13 cellular contexts compared by ENCODE assay signal in the genomic region with DNA sequence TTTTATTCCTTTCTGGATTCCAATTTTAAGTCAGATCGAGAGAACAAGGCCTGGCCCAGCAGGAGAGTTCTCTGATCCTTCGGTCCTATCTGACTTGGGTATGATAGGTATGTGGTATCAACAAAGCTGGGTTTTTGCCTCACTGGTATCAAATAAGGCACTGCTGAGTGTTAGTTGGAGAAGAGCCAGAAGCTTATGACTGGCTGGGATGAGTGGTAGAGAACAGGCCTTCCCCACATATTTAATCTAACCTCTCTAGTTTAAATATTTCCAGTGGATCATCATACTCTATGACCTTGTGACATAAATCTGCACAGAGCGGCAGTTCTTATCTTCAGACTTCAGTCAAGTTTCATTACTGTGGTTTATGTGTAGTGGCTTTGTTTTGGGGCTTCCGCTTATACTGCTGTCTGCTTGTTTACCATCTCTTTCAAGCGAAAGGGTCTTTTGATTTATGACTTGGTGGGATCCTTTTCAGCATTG.
DNase-seq lines count a peak whose midpoint lies in the region; ATAC-seq and TF ChIP-seq lines count a peak whose summit lies in the region.
"Had no signal": no experiment of that assay in that cellular context is flagged by ENCODE, and none has a peak within 500 bp of the region (broad histone marks: within the 10 kb centered on the region; RNA-seq: fewer than 3 reads in every experiment).

No MANE protein-coding gene starts in this region.

- peaks cover 26% of the 10 kb centered on the region for H3F3A ChIP-seq in neural progenitor cell (ENCODE audit: low read depth)

- no peak overlapping the region for H3K27ac Mint-ChIP-seq in neural progenitor cell
- H3K27ac Mint-ChIP-seq: activated naive CD4-positive, alpha-beta T cell treated with anti-CD3 and anti-CD28 coated beads, Interleukin-2, amount 50 U/mL, for 72 hours; natural killer cell had no signal

- peaks cover 22% of the 10 kb centered on the region for H3K9me3 Mint-ChIP-seq in neural progenitor cell
- H3K9me3 Mint-ChIP-seq: activated naive CD4-positive, alpha-beta T cell treated with anti-CD3 and anti-CD28 coated beads, Interleukin-2, amount 50 U/mL, for 72 hours had no signal

- peaks cover 30% of the 10 kb centered on the region for H3K4me1 Mint-ChIP-seq in neural progenitor cell
- H3K4me1 Mint-ChIP-seq: natural killer cell had no signal

- H3K9ac ChIP-seq in neural progenitor cell (no peak overlapping the region), colonic mucosa (ENCODE audit: low read depth in 2 of 2, low read length in 2 of 2) (no peak overlapping the region)

- peak overlapping the region; percentile 56 for H3K27ac ChIP-seq in neural progenitor cell
- H3K27ac ChIP-seq in colonic mucosa = no peak overlapping the region
- H3K27ac ChIP-seq: upper lobe of left lung had no signal

- no peak overlapping the region for H3K4me3 ChIP-seq in neural progenitor cell
- no peak overlapping the region for H3K4me3 ChIP-seq in colonic mucosa
- H3K4me3 ChIP-seq: upper lobe of left lung had no signal

- H3K4me1 ChIP-seq in neural progenitor cell (peaks cover 43% of the 10 kb centered on the region), colonic mucosa (no peaks in the 10 kb centered on the region)

- intact Hi-C loops in colonic mucosa (cut with DNase I) (no loop called here), head of caudate nucleus (cut with DNase I) (no loop called here)

- peaks cover 32% of the 10 kb centered on the region for H4K20me1 ChIP-seq in neural progenitor cell (ENCODE audit: low read depth)

- DNase-seq in SK-N-DZ (ENCODE audit: low spot score) = peak; percentile 23
- peak; percentile 65 for DNase-seq in glomerular visceral epithelial cell (ENCODE audit: extremely low spot score)
- DNase-seq in neural progenitor cell (ENCODE audit: low spot score) = peak; percentile 51
- DNase-seq in colonic mucosa = no peak
- DNase-seq in NCI-H2196 (lab: John Stamatoyannopoulos, UW; ENCODE audit: unreplicated experiment) = no peak
- DNase-seq in NCI-H1048 (lab: John Stamatoyannopoulos, UW) = no peak
- no peak for DNase-seq in head of caudate nucleus
- DNase-seq: MV-4-11, natural killer cell, upper lobe of left lung had no signal

- no peak overlapping the region for H3K4me3 Mint-ChIP-seq in neural progenitor cell
- H3K4me3 Mint-ChIP-seq: natural killer cell had no signal

- peaks cover 98% of the 10 kb centered on the region for H3K79me2 ChIP-seq in neural progenitor cell (ENCODE audit: low read depth)

- ATAC-seq in GM18907 (IDR thresholded peaks at IDR 0.05; ENCODE audit: unreplicated experiment) = peak; percentile 39
- ATAC-seq: activated naive CD4-positive, alpha-beta T cell treated with anti-CD3 and anti-CD28 coated beads, Interleukin-2, amount 50 U/mL, for 72 hours; natural killer cell; Panc1 had no signal

- H2AFZ ChIP-seq in neural progenitor cell (replicated peaks) = no peak overlapping the region

- H3K36me3 ChIP-seq in neural progenitor cell (peaks cover 6% of the 10 kb centered on the region), colonic mucosa (no peaks in the 10 kb centered on the region)
- H3K36me3 ChIP-seq: upper lobe of left lung had no signal

- H3K9me3 ChIP-seq in neural progenitor cell (ENCODE audit: low read depth) (no peaks in the 10 kb centered on the region), colonic mucosa (no peaks in the 10 kb centered on the region)
- H3K9me3 ChIP-seq: upper lobe of left lung had no signal

- H3K27me3 ChIP-seq in neural progenitor cell = no peaks in the 10 kb centered on the region
- no peaks in the 10 kb centered on the region for H3K27me3 ChIP-seq in colonic mucosa
- H3K27me3 ChIP-seq: upper lobe of left lung had no signal

- H3K27me3 Mint-ChIP-seq in neural progenitor cell (ENCODE audit: insufficient read depth, low read depth) = peaks cover 11% of the 10 kb centered on the region

- H3K4me2 ChIP-seq in neural progenitor cell = peak overlapping the region; percentile 39

- peaks cover 7% of the 10 kb centered on the region for H3K36me3 Mint-ChIP-seq in neural progenitor cell
- H3K36me3 Mint-ChIP-seq: activated naive CD4-positive, alpha-beta T cell treated with anti-CD3 and anti-CD28 coated beads, Interleukin-2, amount 50 U/mL, for 72 hours; natural killer cell had no signal

- TF ChIP-seq CTCF in neural progenitor cell (IDR thresholded peaks at IDR 0.05) (no peak), colonic mucosa (IDR thresholded peaks at IDR 0.05) (no peak)

Comparison
In these comparisons a context has a peak if more than half of its experiments do, and no peak if none do; other contexts are left out.
1. DNase-seq: peak in SK-N-DZ (single experiment), glomerular visceral epithelial cell (single experiment) and neural progenitor cell (single experiment); none in colonic mucosa (single experiment), NCI-H2196 (single experiment), NCI-H1048 (single experiment) and head of caudate nucleus (0 of 42).